Comparison of ENCODE assay signal across 8 cellular contexts in the genomic region with DNA sequence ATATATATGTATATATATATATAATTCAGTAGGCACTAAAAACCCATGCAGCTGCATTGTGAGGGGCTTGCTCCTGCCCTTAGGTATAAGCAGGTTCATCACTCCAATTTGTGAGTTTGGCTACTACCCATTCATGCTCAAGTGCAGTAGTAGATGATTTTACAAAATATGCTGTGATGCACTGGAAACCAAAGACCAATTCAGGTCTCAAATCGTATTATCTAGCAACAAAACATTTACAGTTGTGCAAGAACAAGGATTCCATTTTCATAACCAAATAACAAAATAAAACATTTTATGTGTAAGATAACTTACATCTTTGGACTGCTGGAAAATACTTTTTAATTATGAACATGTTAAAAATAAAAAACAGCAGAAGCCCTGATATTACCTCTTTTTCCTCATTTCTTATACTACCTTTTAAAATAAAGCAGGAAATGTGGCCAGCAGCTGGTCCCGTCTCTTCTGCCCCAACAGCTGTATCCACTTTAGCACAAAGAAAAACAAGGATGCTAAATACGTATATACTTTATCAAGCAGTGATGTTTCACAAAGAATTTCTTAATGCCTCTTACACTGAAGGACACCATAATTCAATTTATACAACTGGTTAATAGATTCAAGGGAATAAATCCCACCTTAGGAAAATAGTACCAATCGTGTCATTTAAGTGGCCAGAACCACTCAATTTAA. TPM values are rescaled to one million over a fixed set of nuclear protein-coding genes. Genes with fewer than 3 reads are reported as not detected.
DNase-seq lines count a peak whose midpoint lies in the region; ATAC-seq and TF ChIP-seq lines count a peak whose summit lies in the region.

No MANE protein-coding gene starts in this region.

- H3K4me1 ChIP-seq in heart right ventricle, result peaks cover 4 to 71% (median 59%) of the 10 kb centered on the region in 9 donors
- H3K4me1 ChIP-seq in lower lobe of right lung, result peaks cover 58% of the 10 kb centered on the region
- H3K4me1 ChIP-seq in aorta (ENCODE audit: control insufficient read depth in 1 of 2, insufficient read depth in 2 of 2, low read length in 2 of 2), result no peaks in the 10 kb centered on the region

- H3K4me3 ChIP-seq in heart right ventricle (peak overlapping the region in 9 of 10 donors; percentile 64 to 98 (median 91)), astrocyte of the cerebellum (ENCODE audit: low read depth, low read length) (peak overlapping the region; percentile 79), lower lobe of right lung (peak overlapping the region; percentile 93), aorta (ENCODE audit: low read length in 2 of 2) (peak overlapping the region; percentile 27 to 40)

- in situ Hi-C loops in astrocyte of the cerebellum (cut with HindIII; ENCODE audit: low sequenced_read_pairs), result no loop called here

- WGBS in heart right ventricle, 2 donors, result 6 to 10% methylated on average over 4 of the region's 4 CpGs
- WGBS in aorta, 2 donors, result 2 to 3% methylated on average over 4 of the region's 4 CpGs

- H3K9me3 ChIP-seq in heart right ventricle (no peaks in the 10 kb centered on the region), lower lobe of right lung (no peaks in the 10 kb centered on the region), aorta (ENCODE audit: control insufficient read depth, low read length) (no peaks in the 10 kb centered on the region)

- DNase-seq in heart right ventricle (no peak), Right ventricle myocardium inferior (ENCODE audit: missing footprints) (no peak), astrocyte of the cerebellum (ENCODE audit: low read depth) (no peak), lower lobe of right lung (no peak), aorta (no peak), globus pallidus (ENCODE audit: low spot score) (no peak), NCI-H128 (lab: John Stamatoyannopoulos, UW; ENCODE audit: unreplicated experiment) (no peak), inferior parietal cortex (ENCODE audit: extremely low spot score) (no peak)

- peaks cover 0 to 60% (median 16%) of the 10 kb centered on the region in 9 donors for H3K36me3 ChIP-seq in heart right ventricle
- peaks cover 52% of the 10 kb centered on the region for H3K36me3 ChIP-seq in lower lobe of right lung
- H3K36me3 ChIP-seq in aorta (ENCODE audit: control insufficient read depth in 1 of 2, insufficient read depth in 2 of 2, low read length in 1 of 2), result no peaks in the 10 kb centered on the region

- peak overlapping the region in 3 of 10 donors; percentile 7 to 99 (median 98) for H3K27ac ChIP-seq in heart right ventricle
- H3K27ac ChIP-seq in lower lobe of right lung, result no peak overlapping the region
- no peak overlapping the region for H3K27ac ChIP-seq in aorta (ENCODE audit: low read depth in 1 of 2, low read length in 2 of 2)

- no peak for TF ChIP-seq CTCF in heart right ventricle (IDR thresholded peaks at IDR 0.05)
- no peak for TF ChIP-seq CTCF in astrocyte of the cerebellum (IDR thresholded peaks at IDR 0.05; ENCODE audit: low read depth, low read length, missing control alignments)
- TF ChIP-seq CTCF in lower lobe of right lung (IDR thresholded peaks at IDR 0.05), result no peak

- intact Hi-C loops in heart right ventricle (cut with DNase I), result loop anchor here in 2 of 10 donors (2.0 to 5.0 kb wide), 2 partner anchors 13 to 35 kb away; a partner anchor contains a TSS
- intact Hi-C loops in Right ventricle myocardium inferior (cut with DNase I), result no loop called here
- intact Hi-C loops in lower lobe of right lung (cut with DNase I), result no loop called here
- intact Hi-C loops in aorta (cut with DNase I), result no loop called here

- H3K27me3 ChIP-seq in heart right ventricle (no peaks in the 10 kb centered on the region), lower lobe of right lung (ENCODE audit: low read depth) (no peaks in the 10 kb centered on the region), aorta (ENCODE audit: control insufficient read depth in 1 of 2, insufficient read depth in 2 of 2, low read length in 1 of 2) (no peaks in the 10 kb centered on the region)

- ATAC-seq in heart right ventricle (no peak), Right ventricle myocardium inferior (no peak), lower lobe of right lung (no peak), aorta (ENCODE audit: low FRiP score) (no peak)

RNA-seq across cellular contexts. Expression of a gene that starts 2.8 kb away (rescaled TPM):
- total RNA-seq in heart right ventricle (10 to 100 TPM; 10.5 to 17.7 (median 13.0) TPM), Right ventricle myocardium inferior (12.5 TPM), lower lobe of right lung (39.6 TPM), aorta (10 to 100 TPM; 44.5 to 59.1 TPM)
- polyA plus RNA-seq in heart right ventricle (10 to 100 TPM in 1 of 2 donors, 1 to 10 TPM in 1; 9.9 to 20.6 TPM), aorta (10 to 100 TPM; 19.5 to 69.2 TPM)

RNA-seq across cellular contexts. Expression of a gene that starts 14.4 kb away (rescaled TPM):
- 10 to 100 TPM; 56.9 to 79.3 (median 67.3) TPM for total RNA-seq in heart right ventricle
- 100 to 1,000 TPM; 107 to 153 TPM for polyA plus RNA-seq in heart right ventricle
- 77.9 TPM for total RNA-seq in Right ventricle myocardium inferior
- total RNA-seq in lower lobe of right lung, result 26.9 TPM
- total RNA-seq in aorta, result 10 to 100 TPM; 19.9 to 23.9 TPM
- 10 to 100 TPM; 45.8 to 58.4 TPM for polyA plus RNA-seq in aorta

RNA-seq across cellular contexts. Expression of a gene that starts 23.9 kb away (rescaled TPM):
- total RNA-seq in heart right ventricle (under 1 TPM; 0.22 to 0.83 (median 0.59) TPM), Right ventricle myocardium inferior (0.22 TPM), lower lobe of right lung (1.6 TPM), aorta (1 to 10 TPM; 1.1 to 1.9 TPM)
- polyA plus RNA-seq in heart right ventricle (under 1 TPM; 0.29 to 0.38 TPM), aorta (1 to 10 TPM; 1.6 TPM)

RNA-seq across cellular contexts. Expression of a gene that starts 33.7 kb away (rescaled TPM):
- total RNA-seq in heart right ventricle, result 10 to 100 TPM; 44.3 to 63.2 (median 51.6) TPM
- polyA plus RNA-seq in heart right ventricle, result 100 to 1,000 TPM in 1 of 2 donors, 10 to 100 TPM in 1; 62.7 to 137 TPM
- total RNA-seq in Right ventricle myocardium inferior, result 64.3 TPM
- total RNA-seq in lower lobe of right lung, result 49.6 TPM
- total RNA-seq in aorta, result 10 to 100 TPM; 39.7 to 40.5 TPM
- polyA plus RNA-seq in aorta, result 100 to 1,000 TPM in 1 of 2 donors, 10 to 100 TPM in 1; 63.3 to 116 TPM

RNA-seq across cellular contexts. Expression of a gene that starts 35.0 kb away (rescaled TPM):
- total RNA-seq in heart right ventricle (10 to 100 TPM in 2 of 10 donors, 1 to 10 TPM in 8; 6.2 to 14.8 (median 8.0) TPM), Right ventricle myocardium inferior (5.7 TPM), lower lobe of right lung (7.2 TPM), aorta (10 to 100 TPM; 19.4 to 23.3 TPM)
- polyA plus RNA-seq in heart right ventricle (1 to 10 TPM; 1.0 to 1.9 TPM), aorta (1 to 10 TPM; 1.3 to 2.4 TPM)

Comparison
In these comparisons a context has a peak if more than half of its experiments do, and no peak if none do; other contexts are left out.
1. H3K4me3 ChIP-seq: peak in every context shown above with its lines; median percentile 93 in lower lobe of right lung; 91 in heart right ventricle; 79 in astrocyte of the cerebellum; 34 in aorta.